Comparison of ENCODE assay signal across 19 cellular contexts in genomic region chr7:124369310-124369709, GRCh38.
"Had no signal": no experiment of that assay in that cellular context is flagged by ENCODE, and none has a peak within 500 bp of the region (broad histone marks: within the 10 kb centered on the region; RNA-seq: fewer than 3 reads in every experiment).

No MANE protein-coding gene starts in this region.

- H3K36me3 Mint-ChIP-seq: type B pancreatic cell had no signal

- H3K27me3 Mint-ChIP-seq: naive thymus-derived CD4-positive, alpha-beta T cell; progenitor cell of endocrine pancreas; type B pancreatic cell had no signal

- ATAC-seq: heart left ventricle; left lobe of liver; naive thymus-derived CD4-positive, alpha-beta T cell; pancreas; right cardiac atrium had no signal

- H3K4me3 ChIP-seq: dorsolateral prefrontal cortex, heart left ventricle, pancreas, uterus had no signal

- H3K36me3 ChIP-seq: heart left ventricle, pancreas, uterus had no signal

- H3K4me1 ChIP-seq: heart left ventricle, pancreas, uterus had no signal

- H3K4me1 Mint-ChIP-seq: naive thymus-derived CD4-positive, alpha-beta T cell; nephron progenitor cell had no signal

- H3K9me3 ChIP-seq: pancreas, uterus had no signal

- H3K4me3 Mint-ChIP-seq: naive thymus-derived CD4-positive, alpha-beta T cell; nephron progenitor cell; type B pancreatic cell had no signal

- DNase-seq: cortex of kidney; dorsolateral prefrontal cortex; effector CD8-positive, alpha-beta T cell; foreskin melanocyte; heart left ventricle; hippocampal formation; mammary epithelial cell; naive thymus-derived CD4-positive, alpha-beta T cell; nephron progenitor cell; nucleus accumbens; pancreas; right cardiac atrium; small intestine; stimulated activated CD4-positive, alpha-beta T cell treated with anti-CD3 and anti-CD28 coated beads, Interleukin-12 subunit alpha, Interleukin-12 subunit beta, amount 100 ng/mL, for 4 hours; stimulated activated naive CD4-positive, alpha-beta T cell treated with Interleukin-2 at 50 U/mL for 16 hours; uterus had no signal

- H3K27ac ChIP-seq: dorsolateral prefrontal cortex, heart left ventricle, pancreas, uterus had no signal

- H3K27me3 ChIP-seq: dorsolateral prefrontal cortex, heart left ventricle, pancreas, uterus had no signal

- H3K27ac Mint-ChIP-seq: naive thymus-derived CD4-positive, alpha-beta T cell; nephron progenitor cell; progenitor cell of endocrine pancreas; type B pancreatic cell had no signal
